16 cellular contexts compared by ENCODE assay signal in the genomic region with DNA sequence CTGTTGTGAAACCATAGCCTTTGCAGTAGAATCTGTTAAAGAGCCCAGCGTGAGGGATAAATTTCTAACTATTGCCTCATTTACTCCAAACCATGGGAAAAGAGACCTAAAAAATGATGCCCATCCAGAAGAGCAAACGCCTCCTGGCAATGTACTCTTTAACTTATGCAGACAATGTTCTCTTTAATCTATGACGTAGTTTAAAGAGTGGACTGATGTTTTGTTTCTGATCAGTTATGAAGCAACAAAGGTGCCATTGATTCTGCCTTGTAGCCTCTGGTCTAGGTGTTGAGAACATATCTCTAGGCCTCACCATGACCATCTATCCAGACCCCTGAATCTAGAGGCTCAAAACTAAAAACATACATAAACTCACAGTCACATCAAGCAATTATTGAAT.
DNase-seq lines count a peak whose midpoint lies in the region; ATAC-seq and TF ChIP-seq lines count a peak whose summit lies in the region.
"Had no signal": no experiment of that assay in that cellular context is flagged by ENCODE, and none has a peak within 500 bp of the region (broad histone marks: within the 10 kb centered on the region; RNA-seq: fewer than 3 reads in every experiment).

No MANE protein-coding gene starts in this region.

- no peaks in the 10 kb centered on the region for H4K20me1 ChIP-seq in OCI-LY1 (ENCODE audit: insufficient read depth, low read length)

- H3K9me2 ChIP-seq in OCI-LY1 (ENCODE audit: low read depth, low read length), result no peaks in the 10 kb centered on the region

- no peaks in the 10 kb centered on the region for H3K79me2 ChIP-seq in OCI-LY1 (ENCODE audit: insufficient read depth, low read length)

- H3K4me2 ChIP-seq in OCI-LY1 (ENCODE audit: low read length), result no peak overlapping the region

- H2AFZ ChIP-seq in OCI-LY1 (ENCODE audit: low read length), result peak overlapping the region; percentile 23; the same call in 1 of the 2 replicates

- H3F3A ChIP-seq in OCI-LY1 (ENCODE audit: insufficient read depth, low read length), result no peaks in the 10 kb centered on the region

- H3K9me3 ChIP-seq in HUES6 (ENCODE audit: control insufficient read depth, insufficient read depth, low read depth, low read length), result no peaks in the 10 kb centered on the region
- H3K9me3 ChIP-seq in OCI-LY1 (ENCODE audit: low read length), result no peaks in the 10 kb centered on the region

- H3K9ac ChIP-seq in HUES6 (ENCODE audit: low read length), result no peak overlapping the region
- H3K9ac ChIP-seq in OCI-LY1 (ENCODE audit: low read length), result no peak overlapping the region

- H3K27me3 ChIP-seq in HUES6 (ENCODE audit: control insufficient read depth, insufficient read depth, low read length), result peaks cover 46% of the 10 kb centered on the region
- H3K27me3 ChIP-seq in OCI-LY1 (ENCODE audit: insufficient read depth, low read length), result no peaks in the 10 kb centered on the region

- ATAC-seq in HG03159 (IDR thresholded peaks at IDR 0.05; ENCODE audit: unreplicated experiment), result no peak
- ATAC-seq: HCT116 had no signal

- H3K36me3 ChIP-seq in HUES6 (ENCODE audit: control insufficient read depth, insufficient read depth, low read length), result no peaks in the 10 kb centered on the region
- no peaks in the 10 kb centered on the region for H3K36me3 ChIP-seq in OCI-LY1 (ENCODE audit: insufficient read depth, low read length)

- peak overlapping the region; percentile 25 for H3K27ac ChIP-seq in 22Rv1
- no peak overlapping the region for H3K27ac ChIP-seq in HUES6 (ENCODE audit: low read depth, low read length)
- H3K27ac ChIP-seq in OCI-LY1 (ENCODE audit: low read depth, low read length, poor library complexity, severe bottlenecking), result no peak overlapping the region
- H3K27ac ChIP-seq in coronary artery, result no peak overlapping the region

- H3K4me1 ChIP-seq in HUES6 (ENCODE audit: control insufficient read depth, insufficient read depth, low read length) (peaks cover 21% of the 10 kb centered on the region), OCI-LY1 (ENCODE audit: insufficient read depth, low read length, severe bottlenecking) (peaks cover 13% of the 10 kb centered on the region)

- DNase-seq in foreskin melanocyte (peak; percentile 7), coronary artery (ENCODE audit: low spot score) (no peak)
- no peak for DNase-seq in activated effector memory CD4-positive, alpha-beta T cell treated with Interleukin-2 at 50 U/mL for 16 hours
- DNase-seq: C1 segment of cervical spinal cord; Calu3; CD4-positive, alpha-beta memory T cell; COR-L47; DMS53; DMS79 treated with DMSO at 0.1 percent for 48 hours; GF-D8; H9 had no signal

- TF ChIP-seq CTCF in 22Rv1 (IDR thresholded peaks at IDR 0.05) (no peak), OCI-LY1 (IDR thresholded peaks at IDR 0.05; ENCODE audit: low read length) (no peak), coronary artery (IDR thresholded peaks at IDR 0.05) (no peak)

- 0 out of 2 replicates have a peak overlapping the region, but pooled peaks have one; percentile 12 for H3K4me3 ChIP-seq in HUES6 (ENCODE audit: low read depth, low read length)
- H3K4me3 ChIP-seq in OCI-LY1 (ENCODE audit: low read depth, low read length, poor library complexity, severe bottlenecking), result no peak overlapping the region
- H3K4me3 ChIP-seq in coronary artery, result no peak overlapping the region
